13 cellular contexts compared by ENCODE assay signal in genomic region chr5:108788142-108788541, GRCh38. TPM values are rescaled to one million over a fixed set of nuclear protein-coding genes. Genes with fewer than 3 reads are reported as not detected.
DNase-seq lines count a peak whose midpoint lies in the region; ATAC-seq and TF ChIP-seq lines count a peak whose summit lies in the region.
"Had no signal": no experiment of that assay in that cellular context is flagged by ENCODE, and none has a peak within 500 bp of the region (broad histone marks: within the 10 kb centered on the region; RNA-seq: fewer than 3 reads in every experiment).

No MANE protein-coding gene starts in this region.

- no peak overlapping the region for H3K4me3 Mint-ChIP-seq in CD8-positive, alpha-beta memory T cell

- H3K4me1 ChIP-seq in RWPE2 (ENCODE audit: insufficient read depth, poor library complexity, severe bottlenecking) (peaks cover 9% of the 10 kb centered on the region), thyroid gland (peaks cover 0 to 11% of the 10 kb centered on the region in 2 donors)
- H3K4me1 ChIP-seq in CD8-positive, alpha-beta memory T cell (ENCODE audit: insufficient read depth, low read length) = no peaks in the 10 kb centered on the region

- H3K4me1 Mint-ChIP-seq in CD8-positive, alpha-beta memory T cell = peaks cover 0 to 8% (median 6%) of the 10 kb centered on the region in 3 donors

- peak; percentile 46; the same call in 1 of the 3 replicates for ATAC-seq in RWPE2 (ENCODE audit: low read depth)
- ATAC-seq: activated naive CD4-positive, alpha-beta T cell treated with anti-CD3 and anti-CD28 coated beads, Interleukin-2, amount 50 U/mL, for 72 hours had no signal

- DNase-seq in RWPE2 (ENCODE audit: low spot score) (no peak), globus pallidus (ENCODE audit: low spot score) (peak; percentile 60), mucosa of gallbladder (ENCODE audit: low spot score) (peak; percentile 24), thyroid gland (peak; percentile 81), foreskin melanocyte (no peak)
- DNase-seq in CD8-positive, alpha-beta memory T cell = no peak
- no peak for DNase-seq in stimulated activated CD8-positive, alpha-beta memory T cell treated with anti-CD3 and anti-CD28 coated beads, Interleukin-4, amount 100 ng/mL, for 48 hours
- DNase-seq: NCI-H1417 treated with DMSO at 0.1 percent for 48 hours; NCI-H82; stimulated activated CD4-positive, alpha-beta T cell treated with anti-CD3 and anti-CD28 coated beads, Interleukin-4, amount 100 ng/mL, for 24 hours; stimulated activated naive CD4-positive, alpha-beta T cell had no signal

- H3K9me3 Mint-ChIP-seq in CD8-positive, alpha-beta memory T cell = peaks cover 0 to 3% (median 0%) of the 10 kb centered on the region in 5 donors

- no peak for TF ChIP-seq CTCF in RWPE2 (IDR thresholded peaks at IDR 0.05; ENCODE audit: poor library complexity, severe bottlenecking)
- no peak for TF ChIP-seq CTCF in thyroid gland (IDR thresholded peaks at IDR 0.05)

- peaks cover 10% of the 10 kb centered on the region for H3K9me3 ChIP-seq in RWPE2 (ENCODE audit: severe bottlenecking)
- H3K9me3 ChIP-seq in thyroid gland = no peaks in the 10 kb centered on the region
- no peaks in the 10 kb centered on the region for H3K9me3 ChIP-seq in CD8-positive, alpha-beta memory T cell (ENCODE audit: low read length)

- TF ChIP-seq POLR2A in thyroid gland (IDR thresholded peaks at IDR 0.05) = no peak

- POLR2A ChIA-PET in CD8-positive, alpha-beta memory T cell (lab: Charles Lee) = no interaction called here

- WGBS in thyroid gland, 2 donors = 57 to 71% methylated on average over 6 of the region's 7 CpGs

- intact Hi-C loops in thyroid gland (cut with DNase I) = no loop called here

- no peak overlapping the region for H3K27ac Mint-ChIP-seq in CD8-positive, alpha-beta memory T cell
- H3K27ac Mint-ChIP-seq: activated naive CD4-positive, alpha-beta T cell treated with anti-CD3 and anti-CD28 coated beads, Interleukin-2, amount 50 U/mL, for 72 hours; progenitor cell of endocrine pancreas had no signal

- H3K27ac ChIP-seq in RWPE2 (ENCODE audit: poor library complexity, severe bottlenecking) = no peak overlapping the region
- H3K27ac ChIP-seq in thyroid gland = peak overlapping the region in 2 of 3 donors; percentile 6 to 34
- H3K27ac ChIP-seq in CD8-positive, alpha-beta memory T cell (ENCODE audit: low read depth, low read length) = no peak overlapping the region

- H3K27me3 ChIP-seq in RWPE2 (ENCODE audit: insufficient read depth, poor library complexity, severe bottlenecking) = no peaks in the 10 kb centered on the region
- H3K27me3 ChIP-seq in thyroid gland = no peaks in the 10 kb centered on the region
- H3K27me3 ChIP-seq in CD8-positive, alpha-beta memory T cell (ENCODE audit: insufficient read depth, low read length, poor library complexity, severe bottlenecking) = no peaks in the 10 kb centered on the region

- H3K27me3 Mint-ChIP-seq in CD8-positive, alpha-beta memory T cell = no peaks in the 10 kb centered on the region
- H3K27me3 Mint-ChIP-seq: progenitor cell of endocrine pancreas had no signal

- H3K4me3 ChIP-seq in RWPE2 (ENCODE audit: severe bottlenecking) (no peak overlapping the region), thyroid gland (replicated peaks in 1 of 3) (no peak overlapping the region)
- no peak overlapping the region for H3K4me3 ChIP-seq in CD8-positive, alpha-beta memory T cell (ENCODE audit: low read length)

- H3K36me3 Mint-ChIP-seq in CD8-positive, alpha-beta memory T cell = peaks cover 5 to 25% (median 15%) of the 10 kb centered on the region in 3 donors

- H3K36me3 ChIP-seq in RWPE2 (ENCODE audit: low read depth) (peaks cover 19% of the 10 kb centered on the region), thyroid gland (no peaks in the 10 kb centered on the region)
- no peaks in the 10 kb centered on the region for H3K36me3 ChIP-seq in CD8-positive, alpha-beta memory T cell (ENCODE audit: insufficient read depth, low read length)

- CTCF ChIA-PET in CD8-positive, alpha-beta memory T cell (lab: Charles Lee) = no interaction called here

RNA-seq across cellular contexts. Expression of gene FER, which starts 40.4 kb away (rescaled TPM):
- total RNA-seq in mucosa of gallbladder (25.4 TPM), thyroid gland (10 to 100 TPM; 38.8 to 79.1 (median 45.2) TPM)
- total RNA-seq in CD8-positive, alpha-beta memory T cell = 10 to 100 TPM; 10.1 to 10.6 TPM
- 11.3 TPM for polyA plus RNA-seq in CD8-positive, alpha-beta memory T cell

Comparison
In these comparisons a context has a peak if more than half of its experiments do, and no peak if none do; other contexts are left out.
1. DNase-seq: peak in globus pallidus (single experiment), mucosa of gallbladder (single experiment) and thyroid gland (2 of 2); none in RWPE2 (single experiment), CD8-positive, alpha-beta memory T cell (0 of 5), stimulated activated CD8-positive, alpha-beta memory T cell treated with anti-CD3 and anti-CD28 coated beads, Interleukin-4, amount 100 ng/mL, for 48 hours (single experiment) and foreskin melanocyte (single experiment).
2. H3K27ac ChIP-seq: peak in thyroid gland (2 of 3); none in RWPE2 (single experiment) and CD8-positive, alpha-beta memory T cell (single experiment).